ENCODE assay signal across 30 cellular contexts in the genomic region with DNA sequence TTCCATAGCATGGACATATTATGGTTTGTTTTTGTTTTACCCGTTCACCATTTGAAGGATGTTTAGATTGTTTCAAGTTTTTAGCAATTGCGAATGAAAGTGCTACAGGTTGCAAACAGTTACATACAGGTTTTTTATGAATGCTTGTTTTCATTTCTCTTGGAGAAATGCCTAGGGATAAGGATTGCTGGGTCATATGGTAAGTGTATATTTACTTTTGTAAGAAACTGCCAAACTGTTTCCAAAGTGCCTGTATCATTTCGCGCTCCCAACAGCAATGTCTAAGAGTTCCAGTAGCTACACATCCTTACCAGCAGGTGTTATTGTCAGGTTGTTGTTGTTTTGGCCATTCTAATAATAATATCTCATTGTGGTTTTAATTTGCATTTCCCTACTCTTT.
"Had no signal": no experiment of that assay in that cellular context is flagged by ENCODE, and none has a peak within 500 bp of the region (broad histone marks: within the 10 kb centered on the region; RNA-seq: fewer than 3 reads in every experiment).

No MANE protein-coding gene starts in this region.

- H3K4me3 Mint-ChIP-seq: activated CD4-positive, alpha-beta memory T cell treated with anti-CD3 and anti-CD28 coated beads for 36 hours; activated CD4-positive, alpha-beta T cell treated with anti-CD3 and anti-CD28 coated beads for 36 hours; activated CD4-positive, alpha-beta T cell treated with anti-CD3 and anti-CD28 coated beads, Interleukin-2, amount 10 ng/mL, durations not matched to agents 24 days and 14 days; activated CD8-positive, alpha-beta memory T cell treated with anti-CD3 and anti-CD28 coated beads, Interleukin-2, amount 10 ng/mL, durations not matched to agents 7 days and 5 days; activated CD8-positive, alpha-beta T cell treated with anti-CD3 and anti-CD28 coated beads, Interleukin-2, amount 10 ng/mL, durations not matched to agents 7 days and 5 days; activated naive CD4-positive, alpha-beta T cell treated with anti-CD3 and anti-CD28 coated beads for 36 hours; activated naive CD4-positive, alpha-beta T cell treated with anti-CD3 and anti-CD28 coated beads, Interleukin-2, amount 50 U/mL, for 24 hours; activated naive CD8-positive, alpha-beta T cell treated with anti-CD3 and anti-CD28 coated beads for 36 hours; activated T-helper 1 cell treated with anti-CD3 and anti-CD28 coated beads, Interleukin-12 subunit alpha, Interleukin-12 subunit beta, Interleukin-2, Interleukin-4 antibody, amounts not matched to agents 30 ng/mL and 10 ng/mL and 1 ng/mL, durations not matched to agents 14 hours and 24 hours and 36 hours; brain; dendritic cell treated with granulocyte-macrophage colony-stimulating factor and Interleukin-4, amounts not matched to agents 40 ng/mL and 50 ng/mL, for 4 days; effector memory CD8-positive, alpha-beta T cell had no signal

- H3K36me3 ChIP-seq: breast epithelium had no signal

- H3K9me3 Mint-ChIP-seq: activated CD4-positive, alpha-beta memory T cell treated with anti-CD3 and anti-CD28 coated beads for 36 hours; activated CD4-positive, alpha-beta T cell treated with anti-CD3 and anti-CD28 coated beads, Interleukin-2, amount 10 ng/mL, durations not matched to agents 24 days and 14 days; activated naive CD4-positive, alpha-beta T cell treated with anti-CD3 and anti-CD28 coated beads for 36 hours; activated naive CD8-positive, alpha-beta T cell treated with anti-CD3 and anti-CD28 coated beads for 36 hours; activated T-helper 1 cell treated with anti-CD3 and anti-CD28 coated beads, Interleukin-12 subunit alpha, Interleukin-12 subunit beta, Interleukin-2, Interleukin-4 antibody, amounts not matched to agents 30 ng/mL and 10 ng/mL and 1 ng/mL, durations not matched to agents 14 hours and 24 hours and 36 hours; activated T-helper 2 cell treated with anti-CD3 and anti-CD28 coated beads, Interferon-gamma antibody, Interleukin-2, Interleukin-4, amounts not matched to agents 10 μg/mL and 5 μg/mL and 100 μg/mL, durations not matched to agents 14 hours and 24 hours and 36 hours; dendritic cell treated with granulocyte-macrophage colony-stimulating factor and Interleukin-4, amounts not matched to agents 40 ng/mL and 50 ng/mL, for 4 days; effector memory CD8-positive, alpha-beta T cell had no signal

- H3K9me3 ChIP-seq: ascending aorta, breast epithelium, esophagus squamous epithelium had no signal

- H3K4me1 ChIP-seq: ascending aorta, breast epithelium, esophagus squamous epithelium had no signal

- H3K4me3 ChIP-seq: ascending aorta, breast epithelium, cardiac muscle cell, coronary artery, esophagus squamous epithelium had no signal

- H3K27ac ChIP-seq: ascending aorta, breast epithelium, cardiac muscle cell, coronary artery, epithelial cell of prostate, esophagus squamous epithelium had no signal

- H3K4me1 Mint-ChIP-seq: activated CD4-positive, alpha-beta T cell treated with anti-CD3 and anti-CD28 coated beads for 36 hours; activated CD4-positive, alpha-beta T cell treated with anti-CD3 and anti-CD28 coated beads, Interleukin-2, amount 10 ng/mL, durations not matched to agents 24 days and 14 days; activated CD8-positive, alpha-beta memory T cell treated with anti-CD3 and anti-CD28 coated beads, Interleukin-2, amount 10 ng/mL, durations not matched to agents 7 days and 5 days; activated naive CD4-positive, alpha-beta T cell treated with anti-CD3 and anti-CD28 coated beads, Interleukin-2, amount 50 U/mL, for 24 hours; activated naive CD8-positive, alpha-beta T cell treated with anti-CD3 and anti-CD28 coated beads for 36 hours had no signal

- H3K27ac Mint-ChIP-seq: activated CD4-positive, alpha-beta memory T cell treated with anti-CD3 and anti-CD28 coated beads for 36 hours; activated CD4-positive, alpha-beta T cell treated with anti-CD3 and anti-CD28 coated beads for 36 hours; activated CD4-positive, alpha-beta T cell treated with anti-CD3 and anti-CD28 coated beads, Interleukin-2, amount 10 ng/mL, durations not matched to agents 24 days and 14 days; activated CD8-positive, alpha-beta memory T cell treated with anti-CD3 and anti-CD28 coated beads, Interleukin-2, amount 10 ng/mL, durations not matched to agents 7 days and 5 days; activated CD8-positive, alpha-beta T cell treated with anti-CD3 and anti-CD28 coated beads, Interleukin-2, amount 10 ng/mL, durations not matched to agents 7 days and 5 days; activated naive CD4-positive, alpha-beta T cell treated with anti-CD3 and anti-CD28 coated beads for 36 hours; activated naive CD4-positive, alpha-beta T cell treated with anti-CD3 and anti-CD28 coated beads, Interleukin-2, amount 50 U/mL, for 24 hours; activated naive CD8-positive, alpha-beta T cell treated with anti-CD3 and anti-CD28 coated beads for 36 hours; activated T-helper 1 cell treated with anti-CD3 and anti-CD28 coated beads, Interleukin-12 subunit alpha, Interleukin-12 subunit beta, Interleukin-2, Interleukin-4 antibody, amounts not matched to agents 30 ng/mL and 10 ng/mL and 1 ng/mL, durations not matched to agents 14 hours and 24 hours and 36 hours; activated T-helper 2 cell treated with anti-CD3 and anti-CD28 coated beads, Interferon-gamma antibody, Interleukin-2, Interleukin-4, amounts not matched to agents 10 μg/mL and 5 μg/mL and 100 μg/mL, durations not matched to agents 14 hours and 24 hours and 36 hours; dendritic cell treated with granulocyte-macrophage colony-stimulating factor and Interleukin-4, amounts not matched to agents 40 ng/mL and 50 ng/mL, for 4 days; effector memory CD8-positive, alpha-beta T cell had no signal

- DNase-seq: activated CD4-positive, alpha-beta memory T cell treated with anti-CD3 and anti-CD28 coated beads for 36 hours; activated CD4-positive, alpha-beta T cell treated with anti-CD3 and anti-CD28 coated beads for 36 hours; activated CD4-positive, alpha-beta T cell treated with anti-CD3 and anti-CD28 coated beads, Interleukin-2, amount 10 ng/mL, durations not matched to agents 24 days and 14 days; activated CD4-positive, CD25-positive, alpha-beta regulatory T cell; activated CD4-positive, CD25-positive, alpha-beta regulatory T cell treated with anti-CD3 and anti-CD28 coated beads, Interleukin-2, amount 50 U/mL, for 72 hours; activated CD8-positive, alpha-beta memory T cell treated with anti-CD3 and anti-CD28 coated beads, Interleukin-2, amount 10 ng/mL, durations not matched to agents 7 days and 5 days; activated CD8-positive, alpha-beta memory T cell treated with anti-CD3 and anti-CD28 coated beads, Interleukin-2, amount 50 U/mL, for 4 hours; activated CD8-positive, alpha-beta T cell treated with anti-CD3 and anti-CD28 coated beads, Interleukin-2, amount 10 ng/mL, durations not matched to agents 7 days and 5 days; activated effector memory CD4-positive, alpha-beta T cell treated with anti-CD3 and anti-CD28 coated beads, Interleukin-2, amount 50 U/mL, for 16 hours; activated naive CD4-positive, alpha-beta T cell treated with anti-CD3 and anti-CD28 coated beads for 36 hours; activated naive CD8-positive, alpha-beta T cell treated with anti-CD3 and anti-CD28 coated beads for 36 hours; activated T-cell treated with anti-CD3 and anti-CD28 coated beads, Interleukin-2, amount 50 U/mL, for 1 hour; activated T-cell treated with anti-CD3 and anti-CD28 coated beads, Interleukin-2, amount 50 U/mL, for 48 hours; central memory CD4-positive, alpha-beta T cell; effector CD4-positive, alpha-beta T cell; effector memory CD8-positive, alpha-beta T cell; esophagus squamous epithelium; foreskin melanocyte; head of caudate nucleus; T-helper 2 cell had no signal

- H3K27me3 Mint-ChIP-seq: activated CD4-positive, alpha-beta memory T cell treated with anti-CD3 and anti-CD28 coated beads for 36 hours; activated CD4-positive, alpha-beta T cell treated with anti-CD3 and anti-CD28 coated beads for 36 hours; activated CD4-positive, alpha-beta T cell treated with anti-CD3 and anti-CD28 coated beads, Interleukin-2, amount 10 ng/mL, durations not matched to agents 24 days and 14 days; activated CD8-positive, alpha-beta memory T cell treated with anti-CD3 and anti-CD28 coated beads, Interleukin-2, amount 10 ng/mL, durations not matched to agents 7 days and 5 days; activated naive CD4-positive, alpha-beta T cell treated with anti-CD3 and anti-CD28 coated beads, Interleukin-2, amount 50 U/mL, for 24 hours; activated naive CD8-positive, alpha-beta T cell treated with anti-CD3 and anti-CD28 coated beads for 36 hours; dendritic cell treated with granulocyte-macrophage colony-stimulating factor and Interleukin-4, amounts not matched to agents 40 ng/mL and 50 ng/mL, for 4 days; effector memory CD8-positive, alpha-beta T cell had no signal

- ATAC-seq: activated CD4-positive, alpha-beta T cell treated with anti-CD3 and anti-CD28 coated beads for 36 hours; activated CD8-positive, alpha-beta memory T cell treated with anti-CD3 and anti-CD28 coated beads, Interleukin-2, amount 10 ng/mL, durations not matched to agents 7 days and 5 days; activated CD8-positive, alpha-beta T cell treated with anti-CD3 and anti-CD28 coated beads, Interleukin-2, amount 10 ng/mL, durations not matched to agents 7 days and 5 days; effector memory CD8-positive, alpha-beta T cell had no signal
